In the genomic region with DNA sequence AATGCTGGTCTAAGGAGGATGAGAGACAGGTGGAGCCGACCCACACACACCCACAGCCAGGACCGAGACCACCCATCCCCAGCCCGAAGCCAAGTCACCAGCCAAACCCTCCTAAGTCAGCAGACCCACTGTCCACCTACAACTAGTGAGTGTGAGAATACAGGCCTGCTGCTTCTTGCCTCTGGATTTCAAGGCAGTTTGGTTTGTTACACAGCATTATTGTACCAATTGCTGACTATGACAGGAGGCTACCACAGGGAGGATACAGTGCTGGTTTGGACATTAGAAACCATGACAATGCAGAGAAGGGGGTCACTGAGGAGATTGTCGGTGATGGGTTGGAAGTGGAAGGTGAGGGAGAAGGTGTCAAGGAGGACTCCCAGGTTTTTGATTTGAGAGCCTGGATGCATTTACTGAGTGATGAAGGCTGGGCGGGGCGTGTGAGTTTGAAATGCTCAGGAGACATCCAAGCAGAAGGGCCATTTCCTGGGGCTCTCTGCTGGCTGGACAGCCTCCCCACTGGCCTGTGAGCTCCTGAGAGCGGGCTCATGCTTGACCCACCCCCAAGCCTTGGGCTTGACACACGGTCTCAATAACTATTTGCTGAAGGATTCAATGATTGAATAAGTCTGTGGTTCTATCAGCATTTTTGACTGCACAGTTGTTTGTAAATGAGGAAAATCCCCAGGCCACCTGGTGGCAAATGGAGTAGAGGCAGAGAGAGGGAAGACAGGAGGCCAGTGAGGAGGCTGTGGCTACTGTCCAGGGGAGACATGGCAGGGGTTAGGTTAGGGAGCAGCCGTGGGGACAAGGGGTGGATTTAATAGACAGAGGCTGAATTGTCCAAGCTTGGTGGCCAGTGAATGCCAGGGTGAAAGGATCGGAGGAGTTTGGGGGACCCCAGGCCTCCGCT, we compare ENCODE assay signal across 1 cellular context.
TF ChIP-seq lines count a peak whose summit lies in the region.

No MANE protein-coding gene starts in this region.

TF ChIP-seq in SK-N-SH, 30 proteins besides CTCF, POLR2A, EP300 and RAD21 (continued from another document):
- TF ChIP-seq, protein P1, sequence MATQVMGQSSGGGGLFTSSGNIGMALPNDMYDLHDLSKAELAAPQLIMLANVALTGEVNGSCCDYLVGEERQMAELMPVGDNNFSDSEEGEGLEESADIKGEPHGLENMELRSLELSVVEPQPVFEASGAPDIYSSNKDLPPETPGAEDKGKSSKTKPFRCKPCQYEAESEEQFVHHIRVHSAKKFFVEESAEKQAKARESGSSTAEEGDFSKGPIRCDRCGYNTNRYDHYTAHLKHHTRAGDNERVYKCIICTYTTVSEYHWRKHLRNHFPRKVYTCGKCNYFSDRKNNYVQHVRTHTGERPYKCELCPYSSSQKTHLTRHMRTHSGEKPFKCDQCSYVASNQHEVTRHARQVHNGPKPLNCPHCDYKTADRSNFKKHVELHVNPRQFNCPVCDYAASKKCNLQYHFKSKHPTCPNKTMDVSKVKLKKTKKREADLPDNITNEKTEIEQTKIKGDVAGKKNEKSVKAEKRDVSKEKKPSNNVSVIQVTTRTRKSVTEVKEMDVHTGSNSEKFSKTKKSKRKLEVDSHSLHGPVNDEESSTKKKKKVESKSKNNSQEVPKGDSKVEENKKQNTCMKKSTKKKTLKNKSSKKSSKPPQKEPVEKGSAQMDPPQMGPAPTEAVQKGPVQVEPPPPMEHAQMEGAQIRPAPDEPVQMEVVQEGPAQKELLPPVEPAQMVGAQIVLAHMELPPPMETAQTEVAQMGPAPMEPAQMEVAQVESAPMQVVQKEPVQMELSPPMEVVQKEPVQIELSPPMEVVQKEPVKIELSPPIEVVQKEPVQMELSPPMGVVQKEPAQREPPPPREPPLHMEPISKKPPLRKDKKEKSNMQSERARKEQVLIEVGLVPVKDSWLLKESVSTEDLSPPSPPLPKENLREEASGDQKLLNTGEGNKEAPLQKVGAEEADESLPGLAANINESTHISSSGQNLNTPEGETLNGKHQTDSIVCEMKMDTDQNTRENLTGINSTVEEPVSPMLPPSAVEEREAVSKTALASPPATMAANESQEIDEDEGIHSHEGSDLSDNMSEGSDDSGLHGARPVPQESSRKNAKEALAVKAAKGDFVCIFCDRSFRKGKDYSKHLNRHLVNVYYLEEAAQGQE (IDR thresholded peaks at IDR 0.05; ENCODE audit: low read depth, low read length): no peak
- no peak for TF ChIP-seq FOXJ3 (CRISPR knock-in tag; IDR thresholded peaks at IDR 0.05)
- TF ChIP-seq YY1 (IDR thresholded peaks at IDR 0.05; ENCODE audit: low read depth): no peak
- TF ChIP-seq ELF1 (IDR thresholded peaks at IDR 0.05): no peak
- no peak for TF ChIP-seq TAF1 (IDR thresholded peaks at IDR 0.05; ENCODE audit: borderline replicate concordance, low read depth, low read length)
- TF ChIP-seq JUND (IDR thresholded peaks at IDR 0.05): no peak
- TF ChIP-seq GATA2 (CRISPR knock-in tag; IDR thresholded peaks at IDR 0.05): no peak
- no peak for TF ChIP-seq NFIC (IDR thresholded peaks at IDR 0.05; ENCODE audit: borderline replicate concordance)
- TF ChIP-seq GABPA (IDR thresholded peaks at IDR 0.05; ENCODE audit: low read depth): no peak
- no peak for TF ChIP-seq FOXM1 (IDR thresholded peaks at IDR 0.05; ENCODE audit: low read depth)
- no peak for TF ChIP-seq TEAD4 (IDR thresholded peaks at IDR 0.05; ENCODE audit: borderline replicate concordance, insufficient read depth)
- TF ChIP-seq NRF1 (IDR thresholded peaks at IDR 0.05; ENCODE audit: low read depth, low read length): no peak
- no peak for TF ChIP-seq SMC3 (IDR thresholded peaks at IDR 0.05; ENCODE audit: low read depth, low read length)
- no peak for TF ChIP-seq PBX3 (IDR thresholded peaks at IDR 0.05)
